ENCODE assay signal across 14 cellular contexts in the genomic region with DNA sequence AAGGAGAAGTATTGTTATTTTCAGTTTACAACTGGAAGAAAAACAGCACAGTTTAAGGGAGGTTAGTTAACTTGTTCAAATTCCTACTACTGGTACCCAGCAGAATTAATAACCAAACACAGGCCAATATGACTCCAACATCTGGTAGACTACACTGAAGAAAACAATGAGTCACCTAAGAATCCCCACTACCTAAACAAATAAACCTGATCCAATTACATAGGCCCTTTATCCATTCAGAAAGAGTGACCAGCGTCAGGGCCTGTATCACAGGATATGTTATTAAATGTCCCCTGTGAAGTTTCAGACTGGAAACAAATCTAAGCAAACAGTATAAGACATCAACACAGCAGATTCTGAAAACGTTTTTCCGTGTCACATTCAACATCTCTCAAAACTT.
DNase-seq lines count a peak whose midpoint lies in the region; TF ChIP-seq lines count a peak whose summit lies in the region.
"Had no signal": no experiment of that assay in that cellular context is flagged by ENCODE, and none has a peak within 500 bp of the region (broad histone marks: within the 10 kb centered on the region; RNA-seq: fewer than 3 reads in every experiment).

No MANE protein-coding gene starts in this region.

- no peaks in the 10 kb centered on the region for H3K4me1 ChIP-seq in osteoblast (ENCODE audit: insufficient read depth, low read length)
- H3K4me1 ChIP-seq: left ventricle myocardium inferior had no signal

- no peaks in the 10 kb centered on the region for H3K4me1 Mint-ChIP-seq in activated CD4-positive, alpha-beta memory T cell treated with anti-CD3 and anti-CD28 coated beads for 36 hours (ENCODE audit: low read depth)

- no peak overlapping the region for H3K4me3 Mint-ChIP-seq in activated CD4-positive, alpha-beta memory T cell treated with anti-CD3 and anti-CD28 coated beads for 36 hours
- H3K4me3 Mint-ChIP-seq: activated T-cell treated with anti-CD3 and anti-CD28 coated beads, Interleukin-2, amount 50 U/mL, for 72 hours; CD4-positive, alpha-beta T cell had no signal

- no peaks in the 10 kb centered on the region for H3K36me3 Mint-ChIP-seq in activated CD4-positive, alpha-beta memory T cell treated with anti-CD3 and anti-CD28 coated beads for 36 hours

- TF ChIP-seq CTCF in osteoblast (IDR thresholded peaks at IDR 0.05; ENCODE audit: extremely low read depth, low read depth, low read length) (no peak), GM13976 (IDR thresholded peaks at IDR 0.05; ENCODE audit: borderline replicate concordance, control extremely low read depth, extremely low read depth, insufficient read depth, missing control alignments) (no peak)

- H2AFZ ChIP-seq in osteoblast (ENCODE audit: low read length): peak overlapping the region; percentile 9

- DNase-seq in DMS53 treated with DMSO at 0.1 percent for 48 hours (lab: John Stamatoyannopoulos, UW; ENCODE audit: unreplicated experiment) (peak; percentile 65), HS-27A (ENCODE audit: low read depth) (peak; percentile 8), amniotic epithelial cell (ENCODE audit: low read depth) (peak; percentile 21), osteoblast (ENCODE audit: insufficient read length, low spot score, missing footprints) (no peak), middle frontal gyrus (ENCODE audit: extremely low spot score, low spot score) (no peak), GM13976 (ENCODE audit: low spot score) (no peak)
- DNase-seq in activated CD4-positive, alpha-beta memory T cell treated with anti-CD3 and anti-CD28 coated beads for 36 hours: no peak
- DNase-seq: activated T-cell treated with anti-CD3 and anti-CD28 coated beads, Interleukin-2, amount 50 U/mL, for 72 hours; amygdala; CD4-positive, alpha-beta T cell; left ventricle myocardium inferior; NCI-H1048; stimulated activated CD4-positive, alpha-beta T cell treated with anti-CD3 and anti-CD28 coated beads, Interleukin-2, amount 100 ng/mL, for 24 hours; thyroid gland had no signal

- in situ Hi-C loops in GM13976 (cut with MboI; ENCODE audit: low sequenced_read_pairs, unreplicated experiment): no loop called here

- no peaks in the 10 kb centered on the region for H3K79me2 ChIP-seq in osteoblast (ENCODE audit: insufficient read depth, low read length)

- intact Hi-C loops in activated CD4-positive, alpha-beta memory T cell treated with anti-CD3 and anti-CD28 coated beads for 36 hours (cut with micrococcal nuclease): no loop called here

- H3K27ac ChIP-seq in osteoblast (ENCODE audit: low read depth, low read length): no peak overlapping the region
- H3K27ac ChIP-seq: left ventricle myocardium inferior, thyroid gland had no signal

- H3K9me3 ChIP-seq in osteoblast (ENCODE audit: low read depth, low read length): no peaks in the 10 kb centered on the region
- H3K9me3 ChIP-seq: left ventricle myocardium inferior, thyroid gland had no signal

- H3K4me2 ChIP-seq in osteoblast (ENCODE audit: insufficient read depth, low read length): no peak overlapping the region

- peaks cover 5% of the 10 kb centered on the region for H3K9me3 Mint-ChIP-seq in activated CD4-positive, alpha-beta memory T cell treated with anti-CD3 and anti-CD28 coated beads for 36 hours

- no peak overlapping the region for H3K4me3 ChIP-seq in osteoblast (ENCODE audit: insufficient read depth, low read length)
- H3K4me3 ChIP-seq: left ventricle myocardium inferior, thyroid gland had no signal

- H4K20me1 ChIP-seq in osteoblast (ENCODE audit: insufficient read depth, low read length): no peaks in the 10 kb centered on the region

- CTCF ChIA-PET in activated CD4-positive, alpha-beta memory T cell treated with anti-CD3 and anti-CD28 coated beads for 36 hours (lab: Charles Lee): no interaction called here

- no peaks in the 10 kb centered on the region for H3K27me3 Mint-ChIP-seq in activated CD4-positive, alpha-beta memory T cell treated with anti-CD3 and anti-CD28 coated beads for 36 hours
- H3K27me3 Mint-ChIP-seq: CD4-positive, alpha-beta T cell had no signal

- no peaks in the 10 kb centered on the region for H3K36me3 ChIP-seq in osteoblast (ENCODE audit: insufficient read depth, low read length)
- H3K36me3 ChIP-seq: left ventricle myocardium inferior, thyroid gland had no signal

- H3K27ac Mint-ChIP-seq in activated CD4-positive, alpha-beta memory T cell treated with anti-CD3 and anti-CD28 coated beads for 36 hours: no peak overlapping the region
- H3K27ac Mint-ChIP-seq: activated T-cell treated with anti-CD3 and anti-CD28 coated beads, Interleukin-2, amount 50 U/mL, for 72 hours; CD4-positive, alpha-beta T cell had no signal

- H3K27me3 ChIP-seq in osteoblast (ENCODE audit: insufficient read depth, low read length): no peaks in the 10 kb centered on the region
- H3K27me3 ChIP-seq: thyroid gland had no signal

- POLR2A ChIA-PET in activated CD4-positive, alpha-beta memory T cell treated with anti-CD3 and anti-CD28 coated beads for 36 hours (lab: Charles Lee): no interaction called here

Comparison
In these comparisons a context has a peak if more than half of its experiments do, and no peak if none do; other contexts are left out.
1. DNase-seq: peak in DMS53 treated with DMSO at 0.1 percent for 48 hours (single experiment), HS-27A (single experiment) and amniotic epithelial cell (single experiment); none in osteoblast (single experiment), activated CD4-positive, alpha-beta memory T cell treated with anti-CD3 and anti-CD28 coated beads for 36 hours (single experiment), middle frontal gyrus (single experiment) and GM13976 (single experiment).